ENCODE assay signal across 9 cellular contexts in the genomic region with DNA sequence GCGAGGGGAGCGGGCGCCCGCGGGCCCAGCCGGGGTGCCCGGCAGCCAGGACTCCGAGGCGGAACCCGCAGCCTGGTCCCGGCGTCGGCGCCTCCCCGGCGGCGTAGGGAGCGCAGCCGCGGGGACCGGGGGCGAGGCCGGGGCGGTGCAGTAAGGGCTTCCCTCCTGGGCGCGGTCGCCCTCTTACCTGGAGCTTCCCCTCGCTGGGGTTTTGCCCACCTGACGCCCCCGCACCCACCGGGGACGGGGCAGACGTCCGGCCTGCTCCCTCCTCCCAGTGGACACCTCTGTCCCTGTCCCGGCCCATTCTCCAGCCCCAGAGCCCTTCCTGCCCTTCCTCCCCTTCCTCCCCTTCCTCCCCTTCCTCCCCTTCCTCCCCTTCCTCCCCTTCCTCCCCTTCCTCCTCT. TPM values are rescaled to one million over a fixed set of nuclear protein-coding genes. Genes with fewer than 3 reads are reported as not detected.
DNase-seq lines count a peak whose midpoint lies in the region; ATAC-seq and TF ChIP-seq lines count a peak whose summit lies in the region.
"Had no signal": no experiment of that assay in that cellular context is flagged by ENCODE, and none has a peak within 500 bp of the region (broad histone marks: within the 10 kb centered on the region; RNA-seq: fewer than 3 reads in every experiment).

No MANE protein-coding gene starts in this region.

- peak overlapping the region; percentile 64 for H3K4me2 ChIP-seq in mesenchymal stem cell (ENCODE audit: low read length, poor library complexity, severe bottlenecking)

- TF ChIP-seq POLR2A in stomach (IDR thresholded peaks at IDR 0.05) = peak in 1 of 4 donors; percentile 66

- TF ChIP-seq CTCF in RWPE2 (IDR thresholded peaks at IDR 0.05; ENCODE audit: poor library complexity, severe bottlenecking) (no peak), cardiac fibroblast (IDR thresholded peaks at IDR 0.05; ENCODE audit: low read depth, low read length) (no peak), stomach (IDR thresholded peaks at IDR 0.05) (peak in 1 of 7 experiments; percentile 7)

- H3K4me3 ChIP-seq in RWPE2 (ENCODE audit: severe bottlenecking) = peak overlapping the region; percentile 94
- H3K4me3 ChIP-seq in cardiac fibroblast (replicated peaks in 1 of 2; ENCODE audit: low read depth in 2 of 2, low read length in 2 of 2) = peak overlapping the region; percentile 87 to 93
- H3K4me3 ChIP-seq in mesenchymal stem cell (ENCODE audit: insufficient read depth in 1 of 2, low read depth in 1 of 2, low read length in 2 of 2) = peak overlapping the region; percentile 79 to 94
- peak overlapping the region; percentile 69 to 82 (median 74) for H3K4me3 ChIP-seq in stomach

- H3K18ac ChIP-seq in mesenchymal stem cell (ENCODE audit: low read depth in 1 of 2, low read length in 2 of 2) = peak overlapping the region; percentile 79 to 82

- peak overlapping the region; percentile 96 for H3K27ac ChIP-seq in RWPE2 (ENCODE audit: poor library complexity, severe bottlenecking)
- H3K27ac ChIP-seq in mesenchymal stem cell (ENCODE audit: low read length, poor library complexity, severe bottlenecking) = peak overlapping the region; percentile 64
- peak overlapping the region; percentile 91 to 99 (median 97) for H3K27ac ChIP-seq in stomach

- peaks cover 40% of the 10 kb centered on the region for H3K4me1 ChIP-seq in RWPE2 (ENCODE audit: insufficient read depth, poor library complexity, severe bottlenecking)
- H3K4me1 ChIP-seq in mesenchymal stem cell (ENCODE audit: control insufficient read depth, insufficient read depth, low read depth, low read length) = peaks cover 6% of the 10 kb centered on the region
- H3K4me1 ChIP-seq in stomach = peaks cover 33 to 62% (median 45%) of the 10 kb centered on the region in 4 donors

- peak overlapping the region; percentile 77 to 87 for H3K4ac ChIP-seq in mesenchymal stem cell (ENCODE audit: low read depth in 1 of 2, low read length in 2 of 2)

- no peak overlapping the region for H2AFZ ChIP-seq in mesenchymal stem cell (ENCODE audit: low read depth, low read length)

- H3K14ac ChIP-seq in mesenchymal stem cell (ENCODE audit: low read length in 2 of 2) = peak overlapping the region in 1 of 2 experiments; percentile 23

- peak; percentile 16 for DNase-seq in activated T-cell treated with anti-CD3 and anti-CD28 coated beads for 1 hour (ENCODE audit: low read depth)
- no peak for DNase-seq in activated T-cell treated with anti-CD3 and anti-CD28 coated beads, Interleukin-2, amount 50 U/mL, for 48 hours
- no peak for DNase-seq in RWPE2 (ENCODE audit: low spot score)
- DNase-seq in cardiac fibroblast (ENCODE audit: low read depth in 2 of 2) = peak in 1 of 2 donors; percentile 55
- no peak for DNase-seq in mesenchymal stem cell
- DNase-seq in stomach = peak; percentile 55
- DNase-seq in 8988T = no peak

- no peak overlapping the region for H2BK5ac ChIP-seq in mesenchymal stem cell (ENCODE audit: low read depth, low read length, poor library complexity, severe bottlenecking)

- ATAC-seq in HG02870 (IDR thresholded peaks at IDR 0.05; ENCODE audit: unreplicated experiment) (peak; percentile 16), RWPE2 (ENCODE audit: low read depth) (peak; percentile 15)

- H3K23ac ChIP-seq in mesenchymal stem cell (ENCODE audit: low read length in 2 of 2) = no peak overlapping the region

- TF ChIP-seq EP300 in stomach (IDR thresholded peaks at IDR 0.05) = no peak

- intact Hi-C loops in stomach (cut with DNase I; ENCODE audit: low total_unique reads) = no loop called here

- 0% methylated on average over 35 of the region's 35 CpGs for WGBS in mesenchymal stem cell
- WGBS in stomach, 5 donors = 0 to 1% (median 1%) methylated on average over 18 to 35 of the region's 35 CpGs

- H3K9me3 ChIP-seq in RWPE2 (ENCODE audit: severe bottlenecking) (no peaks in the 10 kb centered on the region), mesenchymal stem cell (ENCODE audit: control insufficient read depth, low read length) (peaks cover 8% of the 10 kb centered on the region), stomach (no peaks in the 10 kb centered on the region)

- H3K9ac ChIP-seq in mesenchymal stem cell (ENCODE audit: low read length) = peak overlapping the region; percentile 100

- H2BK12ac ChIP-seq in mesenchymal stem cell (ENCODE audit: low read length in 2 of 2) = no peak overlapping the region

- H3K27me3 ChIP-seq in RWPE2 (ENCODE audit: insufficient read depth, poor library complexity, severe bottlenecking) (no peaks in the 10 kb centered on the region), mesenchymal stem cell (ENCODE audit: control insufficient read depth in 1 of 2, insufficient read depth in 1 of 2, low read length in 2 of 2) (no peaks in the 10 kb centered on the region), stomach (no peaks in the 10 kb centered on the region)

- peak overlapping the region; percentile 65 for H4K91ac ChIP-seq in mesenchymal stem cell (ENCODE audit: low read length)

- peaks cover 5% of the 10 kb centered on the region for H3K79me1 ChIP-seq in mesenchymal stem cell (replicated peaks; ENCODE audit: low read length, poor library complexity, severe bottlenecking)

- no peak overlapping the region for H2AK5ac ChIP-seq in mesenchymal stem cell (ENCODE audit: low read length, severe bottlenecking)

- peak overlapping the region; percentile 81 for H4K8ac ChIP-seq in mesenchymal stem cell (ENCODE audit: low read length)

- H2BK15ac ChIP-seq in mesenchymal stem cell (ENCODE audit: low read depth, poor library complexity, severe bottlenecking) = peak overlapping the region; percentile 90

- peaks cover 41% of the 10 kb centered on the region for H3K36me3 ChIP-seq in RWPE2 (ENCODE audit: low read depth)
- H3K36me3 ChIP-seq in mesenchymal stem cell (ENCODE audit: control insufficient read depth in 1 of 2, insufficient read depth in 2 of 2, low read depth in 1 of 2, low read length in 2 of 2) = peaks cover 15 to 22% of the 10 kb centered on the region in 2 experiments
- H3K36me3 ChIP-seq in stomach = peaks cover 4 to 20% (median 7%) of the 10 kb centered on the region in 4 donors

- peak overlapping the region; percentile 42 for H2BK120ac ChIP-seq in mesenchymal stem cell (ENCODE audit: low read depth, low read length)

RNA-seq across cellular contexts. Expression of a gene that starts 0.4 kb away (rescaled TPM):
- polyA plus RNA-seq in mesenchymal stem cell (2013, experiment 1 of 2) = 532 TPM
- 549 TPM for polyA plus RNA-seq in mesenchymal stem cell (2013, experiment 2 of 2)
- 100 to 1,000 TPM in 3 of 5 donors, 10 to 100 TPM in 2; 63.7 to 193 (median 107) TPM for total RNA-seq in stomach
- polyA plus RNA-seq in stomach = 100 to 1,000 TPM; 215 to 403 (median 328) TPM

RNA-seq across cellular contexts. Expression of a gene that starts 30.5 kb away (rescaled TPM):
- polyA plus RNA-seq in mesenchymal stem cell (2013, experiment 1 of 2) = not detected
- not detected for polyA plus RNA-seq in mesenchymal stem cell (2013, experiment 2 of 2)
- total RNA-seq in stomach = 10 to 100 TPM in 2 of 5 donors, under 1 TPM in 1, not detected in 2; 0.45 to 14.5 (median 11.9) TPM
- polyA plus RNA-seq in stomach = 1 to 10 TPM in 1 of 3 donors, under 1 TPM in 1, not detected in 1; 0.50 to 9.0 TPM
- total RNA-seq: renal cortical epithelial cell had no signal

RNA-seq across cellular contexts. Expression of a gene that starts 58.6 kb away (rescaled TPM):
- 7.5 TPM for polyA plus RNA-seq in mesenchymal stem cell (2013, experiment 1 of 2)
- 6.9 TPM for polyA plus RNA-seq in mesenchymal stem cell (2013, experiment 2 of 2)
- total RNA-seq in stomach = 10 to 100 TPM in 2 of 5 donors, 1 to 10 TPM in 3; 1.4 to 54.2 (median 8.5) TPM
- polyA plus RNA-seq in stomach = 10 to 100 TPM in 1 of 3 donors, 1 to 10 TPM in 2; 3.2 to 15.7 (median 8.9) TPM

Comparison
In these comparisons a context has a peak if more than half of its experiments do, and no peak if none do; other contexts are left out.
1. DNase-seq: peak in activated T-cell treated with anti-CD3 and anti-CD28 coated beads for 1 hour (single experiment) and stomach (single experiment); none in activated T-cell treated with anti-CD3 and anti-CD28 coated beads, Interleukin-2, amount 50 U/mL, for 48 hours (0 of 2), RWPE2 (single experiment), mesenchymal stem cell (single experiment) and 8988T (single experiment).
2. Peak in every context shown above with its lines, with median percentiles within 50 percentile points of each other: H3K27ac ChIP-seq and H3K4me3 ChIP-seq.